Comparison of ENCODE assay signal across 8 cellular contexts in genomic region chr16:787978-788398, GRCh38. TPM values are rescaled to one million over a fixed set of nuclear protein-coding genes. Genes with fewer than 3 reads are reported as not detected.
DNase-seq lines count a peak whose midpoint lies in the region; ATAC-seq and TF ChIP-seq lines count a peak whose summit lies in the region.

A gene with protein sequence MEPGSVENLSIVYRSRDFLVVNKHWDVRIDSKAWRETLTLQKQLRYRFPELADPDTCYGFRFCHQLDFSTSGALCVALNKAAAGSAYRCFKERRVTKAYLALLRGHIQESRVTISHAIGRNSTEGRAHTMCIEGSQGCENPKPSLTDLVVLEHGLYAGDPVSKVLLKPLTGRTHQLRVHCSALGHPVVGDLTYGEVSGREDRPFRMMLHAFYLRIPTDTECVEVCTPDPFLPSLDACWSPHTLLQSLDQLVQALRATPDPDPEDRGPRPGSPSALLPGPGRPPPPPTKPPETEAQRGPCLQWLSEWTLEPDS (minus strand): TSS chr16:788381. CDS start chr16:787737, 644 bp downstream.

- H3K27ac ChIP-seq in VCaP (peak within 1 kb of the TSS; percentile 73), left ventricle myocardium inferior (replicated peaks) (peak within 1 kb of the TSS; percentile 85), gastrocnemius medialis (peak within 1 kb of the TSS; percentile 50 to 77 (median 64))

- H3K27me3 ChIP-seq in left ventricle myocardium inferior (ENCODE audit: low read depth): peaks cover 8% of the 10 kb centered on the region
- H3K27me3 ChIP-seq in gastrocnemius medialis: peaks cover 10 to 12% (median 12%) of the 10 kb centered on the region in 3 donors

- H3K9me3 ChIP-seq in left ventricle myocardium inferior (replicated peaks) (no peaks in the 10 kb centered on the region), gastrocnemius medialis (no peaks in the 10 kb centered on the region)

- TF ChIP-seq CTCF in VCaP (conservative IDR thresholded peaks at IDR 0.05) (no peak), left ventricle myocardium inferior (IDR thresholded peaks at IDR 0.05; ENCODE audit: borderline replicate concordance) (peak; percentile 14), gastrocnemius medialis (IDR thresholded peaks at IDR 0.05 in 4 of 5, conservative IDR thresholded peaks at IDR 0.05 in 1 of 5) (peak in 1 of 5 experiments; percentile 45)

- no peak for TF ChIP-seq POLR2A in gastrocnemius medialis (IDR thresholded peaks at IDR 0.05)

- intact Hi-C loops in left ventricle myocardium inferior (cut with micrococcal nuclease): no loop called here
- intact Hi-C loops in gastrocnemius medialis (cut with DNase I; ENCODE audit: low total_unique reads): loop anchor here (1.0 to 2.0 kb wide), 2 partner anchors 19 to 67 kb away; partner anchors contain the start of gene ANTKMT
- intact Hi-C loops in posterior cingulate gyrus (cut with DNase I): loop anchor here (1.0 to 2.0 kb wide), 3 partner anchors 19 to 77 kb away; partner anchors contain the start of gene CIAO3

- H3K36me3 ChIP-seq in left ventricle myocardium inferior (peaks cover 8% of the 10 kb centered on the region), gastrocnemius medialis (no peaks in the 10 kb centered on the region)

- ATAC-seq in GM18502 (IDR thresholded peaks at IDR 0.05; ENCODE audit: poor library complexity, unreplicated experiment) (peak; percentile 28), HG02885 (IDR thresholded peaks at IDR 0.05; ENCODE audit: poor library complexity, unreplicated experiment) (peak; percentile 0), gastrocnemius medialis (peak in 1 of 2 donors; percentile 20), GM21390 (IDR thresholded peaks at IDR 0.05; ENCODE audit: unreplicated experiment) (no peak)

- peak within 1 kb of the TSS; percentile 99 for H3K4me3 ChIP-seq in left ventricle myocardium inferior
- peak within 1 kb of the TSS; percentile 70 to 85 (median 82) for H3K4me3 ChIP-seq in gastrocnemius medialis

- DNase-seq in left ventricle myocardium inferior: peak; percentile 25
- no peak for DNase-seq in gastrocnemius medialis
- DNase-seq in posterior cingulate gyrus: no peak
- no peak for DNase-seq in NCI-H510A (lab: John Stamatoyannopoulos, UW)

- in situ Hi-C loops in gastrocnemius medialis (cut with MboI; ENCODE audit: low sequenced_read_pairs in 4 of 4): no loop called here

- H3K4me1 ChIP-seq in left ventricle myocardium inferior (peaks cover 32% of the 10 kb centered on the region), gastrocnemius medialis (peaks cover 5 to 16% of the 10 kb centered on the region in 2 donors)

RNA-seq across cellular contexts. Expression of the gene that starts here (rescaled TPM):
- total RNA-seq in left ventricle myocardium inferior (10.6 TPM), gastrocnemius medialis (10 to 100 TPM in 2 of 4 donors, 1 to 10 TPM in 2; 7.8 to 23.8 (median 15.2) TPM)
